8 cellular contexts compared by ENCODE assay signal in the genomic region with DNA sequence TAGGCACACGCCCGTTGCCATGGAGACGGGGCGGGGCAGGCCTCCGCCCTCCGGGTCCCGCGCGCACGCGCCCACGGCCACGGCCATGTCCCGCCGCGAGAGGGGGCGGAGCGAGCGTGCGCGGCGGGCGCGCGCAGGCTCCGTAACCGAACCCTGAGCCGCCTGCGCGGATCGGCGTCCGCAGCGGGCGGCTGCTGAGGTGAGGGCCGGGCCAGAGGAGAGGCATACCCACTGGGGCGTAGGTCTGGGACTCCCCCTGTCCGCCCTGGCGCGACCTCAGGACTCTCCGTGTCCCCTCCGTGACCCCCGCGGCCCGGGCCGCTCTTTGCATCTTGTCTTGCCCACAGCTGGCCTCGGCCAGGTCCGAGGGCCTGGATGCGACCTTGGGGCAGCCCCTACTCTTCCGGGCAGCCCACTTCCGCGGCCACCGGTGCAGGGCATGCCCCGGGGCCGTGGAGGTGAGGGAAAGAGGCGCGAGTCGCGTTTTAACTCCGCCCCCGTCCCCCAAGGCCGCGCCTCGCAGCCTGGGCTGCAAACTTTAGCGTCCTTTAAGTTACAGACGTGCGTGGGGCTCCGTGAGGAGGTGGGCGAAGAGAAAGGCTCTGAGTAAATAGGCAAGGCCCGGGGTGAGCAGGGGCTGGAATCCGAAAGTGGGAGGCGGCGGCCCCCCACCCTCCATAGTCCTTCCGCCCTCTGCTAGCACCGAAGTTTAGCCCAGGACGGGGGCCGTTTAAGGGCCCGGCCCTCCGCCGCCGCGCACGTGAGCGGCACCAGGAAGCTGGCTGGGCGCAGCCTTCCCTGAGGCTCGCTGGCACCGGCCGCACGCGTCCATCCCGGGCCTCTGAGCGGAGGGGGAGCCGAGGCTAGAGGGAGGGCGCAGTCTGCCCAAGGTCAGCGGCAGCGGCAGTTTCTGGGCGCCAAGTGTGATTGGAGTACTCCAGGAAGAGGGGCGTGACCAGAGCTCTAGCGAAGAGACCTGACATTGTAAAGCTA. TPM values are rescaled to one million over a fixed set of nuclear protein-coding genes. Genes with fewer than 3 reads are reported as not detected.
A peak's percentile ranks its signal among the peaks of the same experiment; 100 is the strongest.
DNase-seq lines count a peak whose midpoint lies in the region; ATAC-seq and TF ChIP-seq lines count a peak whose summit lies in the region.

A gene with protein sequence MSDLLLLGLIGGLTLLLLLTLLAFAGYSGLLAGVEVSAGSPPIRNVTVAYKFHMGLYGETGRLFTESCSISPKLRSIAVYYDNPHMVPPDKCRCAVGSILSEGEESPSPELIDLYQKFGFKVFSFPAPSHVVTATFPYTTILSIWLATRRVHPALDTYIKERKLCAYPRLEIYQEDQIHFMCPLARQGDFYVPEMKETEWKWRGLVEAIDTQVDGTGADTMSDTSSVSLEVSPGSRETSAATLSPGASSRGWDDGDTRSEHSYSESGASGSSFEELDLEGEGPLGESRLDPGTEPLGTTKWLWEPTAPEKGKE (plus strand): TSS at position 163 of the 993 bp plus-strand sequence. CDS start 3,053 bp downstream, outside the sequence.

- H3K4me3 Mint-ChIP-seq in activated CD4-positive, alpha-beta T cell treated with anti-CD3 and anti-CD28 coated beads for 36 hours, result peak within 1 kb of the TSS; percentile 79

- H3K4me1 Mint-ChIP-seq in activated CD4-positive, alpha-beta T cell treated with anti-CD3 and anti-CD28 coated beads for 36 hours, result peaks cover 59% of the 10 kb centered on the region

- H3K27ac Mint-ChIP-seq in activated CD4-positive, alpha-beta T cell treated with anti-CD3 and anti-CD28 coated beads for 36 hours, result peak within 1 kb of the TSS; percentile 74

- no peak within 1 kb of the TSS for H3K27ac ChIP-seq in AG04450 (ENCODE audit: low read depth, low read length)

- H3K9me3 ChIP-seq in AG04450 (ENCODE audit: control insufficient read depth, insufficient read depth, low read length), result no peaks in the 10 kb centered on the region

- no peaks in the 10 kb centered on the region for H3K9me3 Mint-ChIP-seq in activated CD4-positive, alpha-beta T cell treated with anti-CD3 and anti-CD28 coated beads for 36 hours (ENCODE audit: low read depth)

- H3K36me3 Mint-ChIP-seq in activated CD4-positive, alpha-beta T cell treated with anti-CD3 and anti-CD28 coated beads for 36 hours (ENCODE audit: low read depth), result peaks cover 13% of the 10 kb centered on the region

- CTCF ChIA-PET in AG04450 (lab: Charles Lee), result interaction anchor here (1.7 to 6.5 kb wide), 5 partner anchors 10 to 282 kb away, joined by 3 to 224 read pairs (median 38); a partner anchor contains a TSS
- CTCF ChIA-PET in activated CD4-positive, alpha-beta T cell treated with anti-CD3 and anti-CD28 coated beads for 36 hours (lab: Charles Lee), result interaction anchor here (0.6 to 10.0 kb wide), 15 partner anchors 10 to 1102 kb away, joined by 3 to 143 read pairs (median 4); a partner anchor contains a TSS

- H3K27me3 Mint-ChIP-seq in activated CD4-positive, alpha-beta T cell treated with anti-CD3 and anti-CD28 coated beads for 36 hours, result no peaks in the 10 kb centered on the region

- intact Hi-C loops in activated CD4-positive, alpha-beta T cell treated with anti-CD3 and anti-CD28 coated beads for 36 hours (cut with DNase I, micrococcal nuclease), result loop anchor here (1.0 to 10.0 kb wide), 13 partner anchors 11 to 1337 kb away; a partner anchor contains a TSS

- H3K4me3 ChIP-seq in AG04450 (ENCODE audit: low read depth, low read length), result peak within 1 kb of the TSS; percentile 81
- H3K4me3 ChIP-seq in choroid plexus epithelial cell (ENCODE audit: low read depth, low read length), result peak within 1 kb of the TSS; percentile 89

- peak; percentile 48 for ATAC-seq in HG03060 (IDR thresholded peaks at IDR 0.05; ENCODE audit: low read depth, unreplicated experiment)
- peak; percentile 66 for ATAC-seq in activated CD4-positive, alpha-beta T cell treated with anti-CD3 and anti-CD28 coated beads for 36 hours

- DNase-seq in AG04450 (ENCODE audit: low read depth, low spot score) (no peak), NCI-H2227 treated with DMSO at 0.1 percent for 48 hours (lab: John Stamatoyannopoulos, UW) (peak; percentile 57), choroid plexus epithelial cell (ENCODE audit: low read depth) (peak; percentile 81), kidney tubule cell (ENCODE audit: low spot score) (peak; percentile 88)
- DNase-seq in activated CD4-positive, alpha-beta T cell treated with anti-CD3 and anti-CD28 coated beads for 36 hours, result peak; percentile 94
- peak; percentile 71 to 89 (median 84) for DNase-seq in stimulated activated CD4-positive, alpha-beta T cell treated with anti-CD3 and anti-CD28 coated beads, Interleukin-1b, Interleukin-23, amount 100 ng/mL, for 24 hours (ENCODE audit: low read depth in 4 of 4, low spot score in 1 of 4)

- TF ChIP-seq CTCF in AG04450 (IDR thresholded peaks at IDR 0.05; ENCODE audit: low read depth, low read length) (no peak), choroid plexus epithelial cell (conservative IDR thresholded peaks at IDR 0.05; ENCODE audit: low read depth, low read length) (no peak)

- H3K27me3 ChIP-seq in AG04450 (ENCODE audit: control insufficient read depth, insufficient read depth, low read length), result no peaks in the 10 kb centered on the region

- peak; percentile 93 for TF ChIP-seq POLR2A in GM18526 (IDR thresholded peaks at IDR 0.05; ENCODE audit: extremely low read depth, insufficient read length)

- POLR2A ChIA-PET in AG04450 (lab: Yijun Ruan, JAX), result interaction anchor here (0.6 to 3.9 kb wide), 2 partner anchors 74 to 172 kb away, joined by 7 to 20 read pairs; a partner anchor contains a TSS
- POLR2A ChIA-PET in activated CD4-positive, alpha-beta T cell treated with anti-CD3 and anti-CD28 coated beads for 36 hours (lab: Charles Lee), result interaction anchor here (1.2 to 1.7 kb wide), 5 partner anchors 10 to 172 kb away, joined by 4 to 11 read pairs (median 5); a partner anchor contains a TSS

RNA-seq across cellular contexts. Expression of the gene that starts here (rescaled TPM):
- polyA plus RNA-seq in AG04450 (2011; rRNA removed), result 40.6 and 49.9 TPM in 2 replicates
- polyA minus RNA-seq in AG04450 (2011; rRNA and poly(A)+ RNA removed), result 51.1 and 76.6 TPM in 2 replicates
- total RNA-seq in activated CD4-positive, alpha-beta T cell treated with anti-CD3 and anti-CD28 coated beads for 36 hours, result 10 to 100 TPM; 35.3 to 37.4 TPM
